8 cellular contexts compared by ENCODE assay signal in genomic region chr10:62817120-62817762, GRCh38. TPM values are rescaled to one million over a fixed set of nuclear protein-coding genes. Genes with fewer than 3 reads are reported as not detected.
DNase-seq lines count a peak whose midpoint lies in the region; ATAC-seq and TF ChIP-seq lines count a peak whose summit lies in the region.

No MANE protein-coding gene starts in this region.

- H3K27ac Mint-ChIP-seq in naive B cell, result peak overlapping the region; percentile 93 to 99 (median 97)

- no peaks in the 10 kb centered on the region for H3K36me3 ChIP-seq in BJ (ENCODE audit: control insufficient read depth, insufficient read depth, low read length)

- H3K4me1 Mint-ChIP-seq in naive B cell, result peaks cover 39 to 53% (median 47%) of the 10 kb centered on the region in 3 donors

- DNase-seq in BJ (ENCODE audit: low read depth) (no peak), HuH-7.5 (ENCODE audit: low spot score) (peak; percentile 37), erythroblast (lab: John Stamatoyannopoulos, UW) (peak; percentile 56 to 69), naive B cell (no peak), substantia nigra (lab: John Stamatoyannopoulos, UW) (peak in 25 of 49 donors; percentile 16 to 69 (median 39)), NCI-H2029 treated with DMSO at 0.1 percent for 48 hours (lab: John Stamatoyannopoulos, UW) (no peak)
- peak; percentile 87 for DNase-seq in activated CD8-positive, alpha-beta memory T cell treated with anti-CD3 and anti-CD28 coated beads for 24 hours

- TF ChIP-seq POLR2A in erythroblast (IDR thresholded peaks at IDR 0.05; ENCODE audit: low read length), result no peak

- POLR2A ChIA-PET in BJ (lab: Charles Lee), result interaction anchor here (0.6 kb wide), 2 partner anchors 15 to 198 kb away, joined by 3 to 4 read pairs; no protein-coding TSS in a partner anchor

- H3K27me3 ChIP-seq in BJ (ENCODE audit: control insufficient read depth, insufficient read depth, low read length), result peaks cover 20% of the 10 kb centered on the region

- peak overlapping the region; percentile 81 for H3K27ac ChIP-seq in substantia nigra (ENCODE audit: low read depth, low read length, poor library complexity, severe bottlenecking)

- H3K4me3 ChIP-seq in BJ (ENCODE audit: low read depth, low read length), result peak overlapping the region; percentile 59

- H3K36me3 Mint-ChIP-seq in naive B cell, result no peaks in the 10 kb centered on the region

- CTCF ChIA-PET in BJ (lab: Yijun Ruan, JAX), result interaction anchor here (0.6 to 6.5 kb wide), 22 partner anchors 8 to 903 kb away, joined by 3 to 65 read pairs (median 4); no protein-coding TSS in a partner anchor

- ATAC-seq in GM19455 (IDR thresholded peaks at IDR 0.05; ENCODE audit: unreplicated experiment) (peak; percentile 1), naive B cell (ENCODE audit: low read depth in 2 of 2) (peak; percentile 22)

- peak overlapping the region; percentile 92 to 99 (median 98) for H3K4me3 Mint-ChIP-seq in naive B cell

- H3K9me3 Mint-ChIP-seq in naive B cell, result no peaks in the 10 kb centered on the region

- no peak for TF ChIP-seq CTCF in BJ (IDR thresholded peaks at IDR 0.05; ENCODE audit: insufficient read depth, low read depth, low read length)

- H3K27me3 Mint-ChIP-seq in naive B cell, result peaks cover 11 to 21% (median 17%) of the 10 kb centered on the region in 3 donors

RNA-seq across cellular contexts. Expression of gene EGR2, which starts 1.1 kb away (rescaled TPM):
- polyA plus RNA-seq in BJ (2011; rRNA removed) (1.1 and 1.9 TPM in 2 replicates), naive B cell (ENCODE audit: low read depth in 6 of 6) (1 to 10 TPM; 1.7 to 8.6 (median 3.5) TPM)
- polyA minus RNA-seq in BJ (2011; rRNA and poly(A)+ RNA removed), result 1.1 and 1.2 TPM in 2 replicates

RNA-seq across cellular contexts. Expression of gene ADO, which starts 12.7 kb away (rescaled TPM):
- 7.8 and 15.3 TPM in 2 replicates for polyA plus RNA-seq in BJ (2011; rRNA removed)
- polyA minus RNA-seq in BJ (2011; rRNA and poly(A)+ RNA removed), result 7.1 and 8.6 TPM in 2 replicates
- polyA plus RNA-seq in naive B cell (ENCODE audit: low read depth in 6 of 6), result 1 to 10 TPM; 1.4 to 4.9 (median 3.8) TPM

Comparison
In these comparisons a context has a peak if more than half of its experiments do, and no peak if none do; other contexts are left out.
1. DNase-seq: peak in HuH-7.5 (single experiment), activated CD8-positive, alpha-beta memory T cell treated with anti-CD3 and anti-CD28 coated beads for 24 hours (single experiment), erythroblast (2 of 2) and substantia nigra (25 of 49); none in BJ (single experiment), naive B cell (single experiment) and NCI-H2029 treated with DMSO at 0.1 percent for 48 hours (single experiment).